1 cellular context compared by ENCODE assay signal in the genomic region with DNA sequence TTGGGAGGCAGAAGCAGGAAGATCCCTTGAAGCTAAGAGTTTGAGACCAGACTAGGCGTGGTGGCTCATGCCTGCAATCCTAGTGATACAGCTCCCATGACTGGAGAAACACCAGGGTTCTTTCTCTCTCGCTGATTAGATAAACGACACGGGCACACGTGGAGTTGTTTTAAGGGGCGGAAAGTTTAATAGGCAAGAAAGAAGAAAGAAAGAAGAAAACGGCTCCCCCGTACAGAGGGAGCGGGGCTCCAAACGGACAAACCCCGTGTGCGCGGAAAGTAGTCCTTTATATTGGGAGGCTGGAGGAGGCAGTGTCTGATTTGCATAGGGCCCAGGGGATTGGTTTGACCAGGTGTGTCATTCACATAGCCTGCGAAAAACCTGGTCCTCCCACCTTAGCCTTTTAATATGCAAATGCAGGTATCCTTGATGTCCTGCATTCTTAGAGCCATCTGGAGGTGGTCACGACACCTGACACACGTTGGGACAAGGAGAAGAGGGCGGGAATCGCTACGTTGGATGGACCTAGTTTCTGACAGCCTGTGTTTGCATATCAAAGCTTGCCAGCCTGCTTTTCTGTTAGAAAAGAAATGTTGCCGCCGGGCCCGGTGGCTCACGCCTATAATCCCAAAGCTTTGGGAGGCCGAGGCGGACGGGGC.
TF ChIP-seq lines count a peak whose summit lies in the region.

No MANE protein-coding gene starts in this region.

TF ChIP-seq in neural cell, 6 proteins besides CTCF, POLR2A, EP300 and RAD21:
- no peak for TF ChIP-seq REST (IDR thresholded peaks at IDR 0.05; ENCODE audit: borderline replicate concordance)
- TF ChIP-seq TAF1 (IDR thresholded peaks at IDR 0.05; ENCODE audit: low read depth): no peak
- no peak for TF ChIP-seq MXI1 (conservative IDR thresholded peaks at IDR 0.05; ENCODE audit: poor library complexity, severe bottlenecking)
- TF ChIP-seq POLR2AphosphoS5 (IDR thresholded peaks at IDR 0.05): no peak
- no peak for TF ChIP-seq EZH2 (IDR thresholded peaks at IDR 0.05; ENCODE audit: borderline replicate concordance, insufficient read depth, low read length, poor library complexity, severe bottlenecking)
- TF ChIP-seq SMC3 (conservative IDR thresholded peaks at IDR 0.05; ENCODE audit: poor library complexity): no peak
